Comparison of ENCODE assay signal across 1 cellular context in genomic region chr17:55299890-55300289, GRCh38.
TF ChIP-seq lines count a peak whose summit lies in the region.

No MANE protein-coding gene starts in this region.

TF ChIP-seq in HepG2, 621 proteins besides CTCF, POLR2A, EP300 and RAD21 (continued from another document):
- TF ChIP-seq FOXO4 (CRISPR knock-in tag; conservative IDR thresholded peaks at IDR 0.05) (0 out of 2 replicates have a peak, but pooled peaks have one; percentile 19), FOXM1 (CRISPR knock-in tag; IDR thresholded peaks at IDR 0.05) (no peak), RFXAP (CRISPR knock-in tag; IDR thresholded peaks at IDR 0.05; ENCODE audit: borderline replicate concordance) (no peak), HES4 (CRISPR knock-in tag; IDR thresholded peaks at IDR 0.05; ENCODE audit: borderline replicate concordance) (no peak), RBM22 (optimal IDR thresholded peaks at IDR 0.05; ENCODE audit: low read length) (peak; percentile 90), MBD4 (IDR thresholded peaks at IDR 0.05; ENCODE audit: borderline replicate concordance, low read length) (no peak), FOXC1 (CRISPR knock-in tag; IDR thresholded peaks at IDR 0.05; ENCODE audit: borderline replicate concordance) (0 out of 2 replicates have a peak, but pooled peaks have one; percentile 45), GMEB2 (CRISPR knock-in tag; IDR thresholded peaks at IDR 0.05; ENCODE audit: low read depth) (no peak), CAMTA2 (CRISPR knock-in tag; IDR thresholded peaks at IDR 0.05; ENCODE audit: borderline replicate concordance) (no peak), ZNF253 (CRISPR knock-in tag; IDR thresholded peaks at IDR 0.05; ENCODE audit: borderline replicate concordance) (no peak), ZMYM3 (CRISPR knock-in tag; IDR thresholded peaks at IDR 0.05) (peak; percentile 78), SALL1 (CRISPR knock-in tag; IDR thresholded peaks at IDR 0.05) (0 out of 2 replicates have a peak, but pooled peaks have one; percentile 26), ZNF18 (CRISPR knock-in tag; IDR thresholded peaks at IDR 0.05; ENCODE audit: insufficient replicate concordance) (peak; percentile 62), ZNF709 (CRISPR knock-in tag; IDR thresholded peaks at IDR 0.05) (0 out of 2 replicates have a peak, but pooled peaks have one; percentile 32), CENPX (CRISPR knock-in tag; IDR thresholded peaks at IDR 0.05) (no peak), ISL2 (CRISPR knock-in tag; IDR thresholded peaks at IDR 0.05) (no peak), ZBTB38 (CRISPR knock-in tag; IDR thresholded peaks at IDR 0.05) (peak; percentile 22; the same call in 1 of the 2 replicates), HMGA1 (CRISPR knock-in tag; conservative IDR thresholded peaks at IDR 0.05) (no peak), ZNF33B (CRISPR knock-in tag; IDR thresholded peaks at IDR 0.05) (no peak), ZNF619 (CRISPR knock-in tag; IDR thresholded peaks at IDR 0.05) (0 out of 2 replicates have a peak, but pooled peaks have one; percentile 46), NFYC (CRISPR knock-in tag; IDR thresholded peaks at IDR 0.05) (no peak), SIN3B (IDR thresholded peaks at IDR 0.05; ENCODE audit: low read length) (no peak), TFDP2 (CRISPR knock-in tag; IDR thresholded peaks at IDR 0.05) (no peak), ZNF687 (CRISPR knock-in tag; IDR thresholded peaks at IDR 0.05) (peak; percentile 36; the same call in 1 of the 2 replicates), SRF (IDR thresholded peaks at IDR 0.05; ENCODE audit: low read depth, low read length) (no peak), GTF2F1 (IDR thresholded peaks at IDR 0.05; ENCODE audit: low read length) (no peak), ZNF775 (CRISPR knock-in tag; IDR thresholded peaks at IDR 0.05; ENCODE audit: borderline replicate concordance) (no peak), ZNF350 (CRISPR knock-in tag; IDR thresholded peaks at IDR 0.05; ENCODE audit: borderline replicate concordance, low read depth) (0 out of 2 replicates have a peak, but pooled peaks have one; percentile 42), AGO2 (optimal IDR thresholded peaks at IDR 0.05; ENCODE audit: low read depth, low read length) (peak; percentile 45), HNRNPH1 (optimal IDR thresholded peaks at IDR 0.05; ENCODE audit: low read depth, low read length) (peak; percentile 47)
